Comparison of ENCODE assay signal across 1 cellular context in genomic region chr12:6607751-6608591, GRCh38.
TF ChIP-seq lines count a peak whose summit lies in the region.

No MANE protein-coding gene starts in this region.

TF ChIP-seq in K562, 482 proteins besides CTCF, POLR2A, EP300 and RAD21 (continued from another document and continues in another):
- TF ChIP-seq FOXP4 (CRISPR knock-in tag; IDR thresholded peaks at IDR 0.05; ENCODE audit: borderline replicate concordance) = no peak
- no peak for TF ChIP-seq ZBTB12 (CRISPR knock-in tag; IDR thresholded peaks at IDR 0.05)
- peak; percentile 70 for TF ChIP-seq TOE1 (IDR thresholded peaks at IDR 0.05; ENCODE audit: borderline replicate concordance)
- no peak for TF ChIP-seq TOE1 (CRISPR knock-in tag; IDR thresholded peaks at IDR 0.05; ENCODE audit: borderline replicate concordance, low read depth)
- no peak for TF ChIP-seq HMGXB4 (CRISPR knock-in tag; IDR thresholded peaks at IDR 0.05)
- TF ChIP-seq ZNF551 (CRISPR knock-in tag; IDR thresholded peaks at IDR 0.05) = no peak
- peak; percentile 98 for TF ChIP-seq ZNF766 (CRISPR knock-in tag; conservative IDR thresholded peaks at IDR 0.05)
- no peak for TF ChIP-seq HIVEP1 (CRISPR knock-in tag; IDR thresholded peaks at IDR 0.05)
- peak; percentile 49 for TF ChIP-seq HDAC3 (IDR thresholded peaks at IDR 0.05; ENCODE audit: borderline replicate concordance, partially characterized antibody)
- TF ChIP-seq NFIX (CRISPR knock-in tag; IDR thresholded peaks at IDR 0.05; ENCODE audit: low read depth) = no peak
- TF ChIP-seq USF2 (CRISPR knock-in tag; IDR thresholded peaks at IDR 0.05) = no peak
- TF ChIP-seq NR2F6 (CRISPR knock-in tag; IDR thresholded peaks at IDR 0.05) = no peak
- peak; percentile 87; the same call in 1 of the 2 replicates for TF ChIP-seq THRAP3 (IDR thresholded peaks at IDR 0.05; ENCODE audit: borderline replicate concordance)
- no peak for TF ChIP-seq CHCHD3 (CRISPR knock-in tag; IDR thresholded peaks at IDR 0.05)
- TF ChIP-seq SPI1 (IDR thresholded peaks at IDR 0.05; ENCODE audit: borderline replicate concordance, low read depth, low read length) = no peak
- TF ChIP-seq ATF7 (IDR thresholded peaks at IDR 0.05) = no peak
- no peak for TF ChIP-seq CBFB (CRISPR knock-in tag; IDR thresholded peaks at IDR 0.05)
- no peak for TF ChIP-seq ZNF609 (CRISPR knock-in tag; IDR thresholded peaks at IDR 0.05; ENCODE audit: borderline replicate concordance)
- TF ChIP-seq GATAD2A (IDR thresholded peaks at IDR 0.05) = no peak
- TF ChIP-seq ZNF217 (CRISPR knock-in tag; IDR thresholded peaks at IDR 0.05) = no peak
- no peak for TF ChIP-seq ZNF75A (CRISPR knock-in tag; IDR thresholded peaks at IDR 0.05)
- TF ChIP-seq AFF1 (IDR thresholded peaks at IDR 0.05; ENCODE audit: low read depth in 1 of 2, partially characterized antibody in 2 of 2) = no peak
- no peak for TF ChIP-seq WHSC1 (IDR thresholded peaks at IDR 0.05; ENCODE audit: low read length)
- TF ChIP-seq ASH1L (IDR thresholded peaks at IDR 0.05; ENCODE audit: borderline replicate concordance, low read depth, partially characterized antibody) = no peak
- TF ChIP-seq REST (CRISPR knock-in tag; IDR thresholded peaks at IDR 0.05; ENCODE audit: low read depth) = no peak
- no peak for TF ChIP-seq ATF6 (CRISPR knock-in tag; IDR thresholded peaks at IDR 0.05)
- no peak for TF ChIP-seq PHB (CRISPR knock-in tag; IDR thresholded peaks at IDR 0.05)
- TF ChIP-seq ELK1 (CRISPR knock-in tag; IDR thresholded peaks at IDR 0.05) = no peak
- TF ChIP-seq ZNF280B (CRISPR knock-in tag; IDR thresholded peaks at IDR 0.05) = no peak
- no peak for TF ChIP-seq KDM5B (IDR thresholded peaks at IDR 0.05; ENCODE audit: insufficient replicate concordance, low read depth, low read length)
